ENCODE assay signal across 8 cellular contexts in the genomic region with DNA sequence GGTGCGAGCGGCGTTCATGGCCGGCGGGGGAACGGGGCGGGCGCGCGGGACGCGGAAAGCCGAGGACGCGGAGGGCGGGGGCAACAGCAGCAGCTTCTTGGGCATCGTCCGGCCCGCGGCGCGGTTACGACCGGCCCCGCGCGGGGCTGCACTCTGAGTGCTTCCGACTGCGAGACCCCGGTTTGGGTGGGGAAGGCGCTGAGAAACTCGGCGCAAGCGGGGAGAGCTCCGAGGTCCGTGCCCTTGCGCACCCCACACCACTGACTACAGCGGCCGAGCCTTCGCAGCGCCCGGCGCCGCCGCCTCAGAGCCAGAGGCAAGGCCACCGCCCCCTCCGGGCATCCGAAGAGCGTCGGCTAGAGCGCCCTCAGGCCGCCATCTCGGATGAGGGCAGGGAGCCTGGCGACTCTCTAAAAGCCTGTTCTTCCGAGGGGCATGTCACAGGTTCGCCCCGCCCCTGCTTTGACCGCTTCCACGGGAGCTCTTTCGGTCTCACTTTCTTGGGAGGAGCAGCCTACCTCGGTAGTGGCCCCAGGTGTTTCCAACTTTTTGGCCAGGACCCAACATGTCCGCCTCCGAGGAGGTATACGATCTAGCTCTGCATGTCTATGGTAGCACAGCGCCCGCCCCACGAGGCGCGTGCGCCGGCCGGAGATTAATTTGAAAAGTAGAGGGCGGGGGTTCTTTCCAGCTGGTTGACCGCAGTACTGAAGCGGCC. TPM values are rescaled to one million over a fixed set of nuclear protein-coding genes. Genes with fewer than 3 reads are reported as not detected.
A peak's percentile ranks its signal among the peaks of the same experiment; 100 is the strongest.
DNase-seq lines count a peak whose midpoint lies in the region; ATAC-seq and TF ChIP-seq lines count a peak whose summit lies in the region.

A gene with protein sequence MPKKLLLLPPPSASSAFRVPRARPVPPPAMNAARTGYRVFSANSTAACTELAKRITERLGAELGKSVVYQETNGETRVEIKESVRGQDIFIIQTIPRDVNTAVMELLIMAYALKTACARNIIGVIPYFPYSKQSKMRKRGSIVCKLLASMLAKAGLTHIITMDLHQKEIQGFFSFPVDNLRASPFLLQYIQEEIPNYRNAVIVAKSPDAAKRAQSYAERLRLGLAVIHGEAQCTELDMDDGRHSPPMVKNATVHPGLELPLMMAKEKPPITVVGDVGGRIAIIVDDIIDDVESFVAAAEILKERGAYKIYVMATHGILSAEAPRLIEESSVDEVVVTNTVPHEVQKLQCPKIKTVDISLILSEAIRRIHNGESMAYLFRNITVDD (minus strand): TSS at position 318 of the 718 bp plus-strand sequence. CDS start 213 bp downstream, at position 105.

- no peaks in the 10 kb centered on the region for H3F3A ChIP-seq in GM23338 (replicated peaks; ENCODE audit: low read depth)

- H3K4me1 ChIP-seq in GM23338 (ENCODE audit: insufficient read depth) (peaks cover 7% of the 10 kb centered on the region), stomach smooth muscle (ENCODE audit: control insufficient read depth, insufficient read depth, low read length) (peaks cover 9% of the 10 kb centered on the region)

- H3K36me3 Mint-ChIP-seq in GM23338 (ENCODE audit: low read depth) (peaks cover 2% of the 10 kb centered on the region; the same call in 2 of the 3 replicates), neural crest cell (ENCODE audit: low read depth) (peaks cover 4% of the 10 kb centered on the region)

- no peaks in the 10 kb centered on the region for H3K9me2 ChIP-seq in GM23338 (ENCODE audit: insufficient read depth)

- H3K27ac ChIP-seq in GM23338 (ENCODE audit: low read depth): peak within 1 kb of the TSS; percentile 94
- peak within 1 kb of the TSS; percentile 87 for H3K27ac ChIP-seq in stomach smooth muscle (ENCODE audit: low read length)

- ATAC-seq in GM23338: peak; percentile 95

- peaks cover 4% of the 10 kb centered on the region; the same call in 1 of the 2 replicates for H4K20me1 ChIP-seq in GM23338 (replicated peaks; ENCODE audit: insufficient read depth)

- H3K4me2 ChIP-seq in GM23338: peak within 1 kb of the TSS; percentile 81

- peak within 1 kb of the TSS; percentile 93 for H2AFZ ChIP-seq in GM23338

- H3K27ac Mint-ChIP-seq in GM23338 (peak within 1 kb of the TSS; percentile 100), neural crest cell (ENCODE audit: unreplicated experiment) (peak within 1 kb of the TSS; percentile 100)

- H3K27me3 ChIP-seq in GM23338 (ENCODE audit: insufficient read depth) (no peaks in the 10 kb centered on the region), stomach smooth muscle (ENCODE audit: control insufficient read depth in 1 of 2, insufficient read depth in 2 of 2, low read length in 2 of 2) (no peaks in the 10 kb centered on the region)

- H3K4me1 Mint-ChIP-seq in GM23338 (peaks cover 14% of the 10 kb centered on the region; the same call in 2 of the 3 replicates), neural crest cell (peaks cover 27% of the 10 kb centered on the region)

- peak within 1 kb of the TSS; percentile 86 to 93 for H3K9ac ChIP-seq in stomach smooth muscle (ENCODE audit: low read length in 2 of 2)

- H3K27me3 Mint-ChIP-seq in GM23338 (ENCODE audit: insufficient read depth, low read depth, poor library complexity) (peaks cover 17% of the 10 kb centered on the region), neural crest cell (ENCODE audit: low read depth) (no peaks in the 10 kb centered on the region)

- TF ChIP-seq POLR2A in Raji (IDR thresholded peaks at IDR 0.05; ENCODE audit: insufficient read depth, low read depth, low read length): peak; percentile 97

- H3K9me3 Mint-ChIP-seq in GM23338: no peaks in the 10 kb centered on the region
- no peaks in the 10 kb centered on the region for H3K9me3 Mint-ChIP-seq in neural crest cell

- peaks cover 32% of the 10 kb centered on the region for H3K79me2 ChIP-seq in GM23338 (replicated peaks; ENCODE audit: insufficient read depth)

- peak within 1 kb of the TSS; percentile 95 for H3K4me3 Mint-ChIP-seq in GM23338
- peak within 1 kb of the TSS; percentile 98 for H3K4me3 Mint-ChIP-seq in neural crest cell

- peak within 1 kb of the TSS; percentile 88 for H3K4me3 ChIP-seq in GM23338
- H3K4me3 ChIP-seq in LNCaP clone FGC (ENCODE audit: low read depth, low read length): peak within 1 kb of the TSS; percentile 90
- H3K4me3 ChIP-seq in fibroblast of villous mesenchyme (ENCODE audit: low read depth, low read length): peak within 1 kb of the TSS; percentile 86
- H3K4me3 ChIP-seq in stomach smooth muscle (ENCODE audit: low read length in 2 of 2): peak within 1 kb of the TSS; percentile 90 to 92

- no peak for TF ChIP-seq CTCF in GM23338 (conservative IDR thresholded peaks at IDR 0.05; ENCODE audit: low read depth in 2 of 2)
- no peak for TF ChIP-seq CTCF in LNCaP clone FGC (IDR thresholded peaks at IDR 0.05; ENCODE audit: control insufficient read depth, extremely low read depth, insufficient read depth)
- peak; percentile 46 for TF ChIP-seq CTCF in fibroblast of villous mesenchyme (IDR thresholded peaks at IDR 0.05; ENCODE audit: insufficient read depth, low read depth, low read length)
- peak; percentile 28 for TF ChIP-seq CTCF in neural crest cell (conservative IDR thresholded peaks at IDR 0.05)

- H3K36me3 ChIP-seq in GM23338 (ENCODE audit: insufficient read depth) (no peaks in the 10 kb centered on the region), stomach smooth muscle (ENCODE audit: control insufficient read depth in 2 of 2, insufficient read depth in 2 of 2, low read length in 2 of 2) (no peaks in the 10 kb centered on the region)

- no peaks in the 10 kb centered on the region for H3K9me3 ChIP-seq in stomach smooth muscle (ENCODE audit: control insufficient read depth in 2 of 2, low read length in 2 of 2)

- DNase-seq in EL (peak; percentile 93), GM23338 (ENCODE audit: low spot score) (peak; percentile 96), LNCaP clone FGC (ENCODE audit: low read depth) (peak; percentile 82), fibroblast of villous mesenchyme (ENCODE audit: low read depth) (peak; percentile 89), neural crest cell (ENCODE audit: low read depth, low spot score) (peak; percentile 85)
- peak; percentile 80 for DNase-seq in activated effector memory CD4-positive, alpha-beta T cell treated with Interleukin-2 at 50 U/mL for 16 hours

TF ChIP-seq in GM23338, 12 proteins besides CTCF, POLR2A, EP300 and RAD21 (continues in another document):
- TF ChIP-seq CREB1 (CRISPR knock-in tag; IDR thresholded peaks at IDR 0.05; ENCODE audit: low read depth) (0 out of 2 replicates have a peak, but pooled peaks have one; percentile 31), ZNF114 (CRISPR knock-in tag; IDR thresholded peaks at IDR 0.05) (0 out of 2 replicates have a peak, but pooled peaks have one; percentile 23), POLR2AphosphoS5 (IDR thresholded peaks at IDR 0.05; ENCODE audit: low read depth) (peak; percentile 94)
- TF ChIP-seq, protein P1, sequence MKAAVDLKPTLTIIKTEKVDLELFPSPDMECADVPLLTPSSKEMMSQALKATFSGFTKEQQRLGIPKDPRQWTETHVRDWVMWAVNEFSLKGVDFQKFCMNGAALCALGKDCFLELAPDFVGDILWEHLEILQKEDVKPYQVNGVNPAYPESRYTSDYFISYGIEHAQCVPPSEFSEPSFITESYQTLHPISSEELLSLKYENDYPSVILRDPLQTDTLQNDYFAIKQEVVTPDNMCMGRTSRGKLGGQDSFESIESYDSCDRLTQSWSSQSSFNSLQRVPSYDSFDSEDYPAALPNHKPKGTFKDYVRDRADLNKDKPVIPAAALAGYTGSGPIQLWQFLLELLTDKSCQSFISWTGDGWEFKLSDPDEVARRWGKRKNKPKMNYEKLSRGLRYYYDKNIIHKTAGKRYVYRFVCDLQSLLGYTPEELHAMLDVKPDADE (IDR thresholded peaks at IDR 0.05): peak; percentile 74

RNA-seq across cellular contexts. Expression of the gene that starts here (rescaled TPM):
- total RNA-seq in GM23338 (2014; rRNA removed; shearing (Covaris generic)): 47.9 and 58.8 TPM in 2 replicates
- 31.5 and 39.5 TPM in 2 replicates for polyA plus RNA-seq in GM23338 (2016; fragmentation: Nextera tagmentation; extraction: Ambion mirVana)
- total RNA-seq in fibroblast of villous mesenchyme (48.8 and 55.1 TPM in 2 replicates), neural crest cell (68.4 and 73.6 TPM in 2 replicates)

Comparison
In these comparisons a context has a peak if more than half of its experiments do, and no peak if none do; other contexts are left out.
1. Peak in every context shown above with its lines: DNase-seq, ATAC-seq, H3K4me3 ChIP-seq and H3K27ac ChIP-seq.
2. CTCF ChIP-seq: peak in fibroblast of villous mesenchyme (single experiment) and neural crest cell (single experiment); none in GM23338 (0 of 2) and LNCaP clone FGC (single experiment).